27 cellular contexts compared by ENCODE assay signal in the genomic region with DNA sequence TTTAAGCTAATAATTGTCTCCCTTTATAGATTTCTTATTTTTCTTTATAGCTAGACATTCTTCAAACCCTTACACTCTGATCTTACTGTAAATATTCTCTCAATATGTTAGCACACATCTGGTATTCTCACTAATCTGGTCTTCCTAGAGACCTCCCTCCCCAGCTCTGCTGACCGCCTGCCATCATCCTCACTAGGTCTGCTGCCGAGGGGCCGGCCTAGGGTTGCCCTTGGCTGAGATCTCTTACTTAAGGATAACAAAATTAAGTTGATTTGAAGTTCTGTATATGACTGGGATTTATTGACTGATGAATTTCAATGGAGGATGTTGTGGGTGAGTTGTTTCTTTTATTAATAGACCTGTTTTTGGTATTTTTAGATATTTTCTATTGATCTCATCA.
A peak's percentile ranks its signal among the peaks of the same experiment; 100 is the strongest.
DNase-seq lines count a peak whose midpoint lies in the region; ATAC-seq and TF ChIP-seq lines count a peak whose summit lies in the region.
"Had no signal": no experiment of that assay in that cellular context is flagged by ENCODE, and none has a peak within 500 bp of the region (broad histone marks: within the 10 kb centered on the region; RNA-seq: fewer than 3 reads in every experiment).

No MANE protein-coding gene starts in this region.

- no peak for TF ChIP-seq CTCF in IMR-90 (conservative IDR thresholded peaks at IDR 0.05; ENCODE audit: low read depth, low read length)
- TF ChIP-seq CTCF in testis (IDR thresholded peaks at IDR 0.05): no peak

- H3K36me3 ChIP-seq in IMR-90 (ENCODE audit: control insufficient read depth, insufficient read depth, low read length) (no peaks in the 10 kb centered on the region), testis (ENCODE audit: low read depth, missing control alignments) (no peaks in the 10 kb centered on the region)
- H3K36me3 ChIP-seq: BE2C; BLaER1; BLaER1 treated with 17β-estradiol and CSF1 and Interleukin-3, amounts not matched to agents 10 nM and 100 nM had no signal

- dilution Hi-C loops in IMR-90 (cut with HindIII; ENCODE audit: low sequenced_read_pairs, unreplicated experiment): no loop called here

- no TSS peak for BruUV-seq in IMR-90 (replicated peaks; lab: Mats Ljungman, UMichigan)

- H2BK15ac ChIP-seq in IMR-90 (ENCODE audit: low read depth, low read length): no peak overlapping the region

- H4K5ac ChIP-seq in IMR-90 (ENCODE audit: low read depth, low read length): no peak overlapping the region

- H3K18ac ChIP-seq in IMR-90 (ENCODE audit: low read depth, low read length): no peak overlapping the region

- no peaks in the 10 kb centered on the region for H3K79me1 ChIP-seq in IMR-90 (ENCODE audit: low read depth in 1 of 2, low read length in 2 of 2)

- H3K56ac ChIP-seq in IMR-90 (ENCODE audit: extremely low read depth, insufficient read depth, low read length): no peak overlapping the region

- H3K9me3 ChIP-seq in IMR-90 (ENCODE audit: control insufficient read depth, insufficient read depth, low read length): no peaks in the 10 kb centered on the region
- no peaks in the 10 kb centered on the region for H3K9me3 ChIP-seq in testis
- H3K9me3 ChIP-seq: A549, BE2C, Caco-2 had no signal

- H2AK9ac ChIP-seq in IMR-90 (replicated peaks; ENCODE audit: low read depth, low read length, poor library complexity): no peak overlapping the region

- no CpG with 5 or more reads among the region's 3 CpGs for WGBS in IMR-90 (ENCODE audit: extremely low coverage in 2 of 2, insufficient read length in 1 of 2), 2 experiments
- 97 to 98% methylated on average over 3 of the region's 3 CpGs for WGBS in testis, 2 donors

- POLR2A ChIA-PET in IMR-90 (lab: Charles Lee; ENCODE audit: unreplicated experiment): no interaction called here

- no peak overlapping the region for H2AK5ac ChIP-seq in IMR-90 (ENCODE audit: low read depth, low read length)

- H3K4me2 ChIP-seq in IMR-90 (ENCODE audit: low read depth, low read length): no peak overlapping the region
- H3K4me2 ChIP-seq: A549; BLaER1; BLaER1 treated with 17β-estradiol and CSF1 and Interleukin-3, amounts not matched to agents 10 nM and 100 nM had no signal

- H2BK20ac ChIP-seq in IMR-90 (ENCODE audit: low read depth, low read length): no peak overlapping the region

- H4K20me1 ChIP-seq in IMR-90 (ENCODE audit: insufficient read depth, low read length): no peaks in the 10 kb centered on the region
- H4K20me1 ChIP-seq: BLaER1; BLaER1 treated with 17β-estradiol and CSF1 and Interleukin-3, amounts not matched to agents 10 nM and 100 nM had no signal

- DNase-seq in IMR-90 (no peak), testis (no peak)
- DNase-seq: 8988T; ACHN; AML-193; BE2C; C1 segment of cervical spinal cord; Caco-2; Calu3; CD4-positive, alpha-beta memory T cell; CD4-positive, alpha-beta T cell; CD4-positive, CD25-positive, alpha-beta regulatory T cell; CD8-positive, alpha-beta memory T cell; CD8-positive, alpha-beta T cell; COR-L47; DMS 273 treated with DMSO at 0.1 percent for 48 hours; DMS153; DMS53; DMS79; DMS79 treated with DMSO at 0.1 percent for 48 hours; DND-41; EL had no signal

- TF ChIP-seq RAD21 in IMR-90 (IDR thresholded peaks at IDR 0.05; ENCODE audit: low read length): no peak

- no peak for ATAC-seq in IMR-90 (ENCODE audit: low read depth)
- ATAC-seq: A549; CD8-positive, alpha-beta T cell had no signal

- H2AFZ ChIP-seq in IMR-90 (replicated peaks; ENCODE audit: low read length, poor library complexity): no peak overlapping the region

- no peak overlapping the region for H3K9ac ChIP-seq in IMR-90 (ENCODE audit: low read depth, low read length)
- H3K9ac ChIP-seq: BLaER1; BLaER1 treated with 17β-estradiol and CSF1 and Interleukin-3, amounts not matched to agents 10 nM and 100 nM had no signal

- H3K9me1 ChIP-seq in IMR-90 (ENCODE audit: insufficient read depth, low read length): 0 out of 2 replicates have a peak, but pooled peaks cover 3% of the 10 kb centered on the region

- H3K4me3 ChIP-seq in IMR-90 (ENCODE audit: insufficient read depth, low read depth, low read length) (no peak overlapping the region), testis (no peak overlapping the region)
- H3K4me3 ChIP-seq: A549; BLaER1; BLaER1 treated with 17β-estradiol and CSF1 and Interleukin-3, amounts not matched to agents 10 nM and 100 nM had no signal

- CTCF ChIA-PET in IMR-90 (lab: Yijun Ruan, JAX): no interaction called here

- no peak overlapping the region for H3K23ac ChIP-seq in IMR-90 (ENCODE audit: low read depth, low read length)

- H3K14ac ChIP-seq in IMR-90 (replicated peaks; ENCODE audit: low read depth, low read length): no peak overlapping the region

- in situ Hi-C loops in IMR-90 (cut with MboI; ENCODE audit: low sequenced_read_pairs): no loop called here

- TF ChIP-seq POLR2A in IMR-90 (IDR thresholded peaks at IDR 0.05; ENCODE audit: low read depth, low read length) (no peak), testis (IDR thresholded peaks at IDR 0.05) (no peak)

- H2BK120ac ChIP-seq in IMR-90 (ENCODE audit: low read depth, low read length): no peak overlapping the region

- no peak overlapping the region for H4K91ac ChIP-seq in IMR-90 (ENCODE audit: insufficient read depth, low read depth, low read length)

- intact Hi-C loops in IMR-90 (cut with micrococcal nuclease): no loop called here
- intact Hi-C loops in testis (cut with DNase I; ENCODE audit: low total_unique reads): no loop called here

- H2BK5ac ChIP-seq in IMR-90 (ENCODE audit: low read depth, low read length, poor library complexity, severe bottlenecking): no peak overlapping the region

- no peak overlapping the region for H3K27ac ChIP-seq in IMR-90 (ENCODE audit: insufficient read depth, low read length)
- H3K27ac ChIP-seq in testis: no peak overlapping the region
- H3K27ac ChIP-seq: 22Rv1; A549; BLaER1; BLaER1 treated with 17β-estradiol and CSF1 and Interleukin-3, amounts not matched to agents 10 nM and 100 nM; C4-2B had no signal

- H3K4me1 ChIP-seq in IMR-90 (ENCODE audit: control insufficient read depth, insufficient read depth, low read length): 0 out of 2 replicates have a peak, but pooled peaks cover 1% of the 10 kb centered on the region
- no peaks in the 10 kb centered on the region for H3K4me1 ChIP-seq in testis
- H3K4me1 ChIP-seq: A549; BE2C; BLaER1; BLaER1 treated with 17β-estradiol and CSF1 and Interleukin-3, amounts not matched to agents 10 nM and 100 nM; Caco-2 had no signal

- H4K8ac ChIP-seq in IMR-90 (ENCODE audit: low read depth in 2 of 2, low read length in 2 of 2): no peak overlapping the region

- H3K27me3 ChIP-seq in IMR-90 (ENCODE audit: control insufficient read depth, insufficient read depth, low read length) (no peaks in the 10 kb centered on the region), testis (no peaks in the 10 kb centered on the region)
- H3K27me3 ChIP-seq: BE2C; BLaER1; BLaER1 treated with 17β-estradiol and CSF1 and Interleukin-3, amounts not matched to agents 10 nM and 100 nM had no signal

- peak overlapping the region; percentile 65; the same call in 1 of the 2 replicates for H3K4ac ChIP-seq in IMR-90 (ENCODE audit: low read depth, low read length)

TF ChIP-seq in IMR-90, 13 proteins besides CTCF, POLR2A, EP300 and RAD21:
- no peak for TF ChIP-seq CEBPB (IDR thresholded peaks at IDR 0.05; ENCODE audit: low read depth, low read length)
- no peak for TF ChIP-seq MAFK (IDR thresholded peaks at IDR 0.05; ENCODE audit: low read depth, low read length)
- no peak for TF ChIP-seq MXI1 (IDR thresholded peaks at IDR 0.05; ENCODE audit: borderline replicate concordance, low read depth, low read length)
- TF ChIP-seq, protein P1, sequence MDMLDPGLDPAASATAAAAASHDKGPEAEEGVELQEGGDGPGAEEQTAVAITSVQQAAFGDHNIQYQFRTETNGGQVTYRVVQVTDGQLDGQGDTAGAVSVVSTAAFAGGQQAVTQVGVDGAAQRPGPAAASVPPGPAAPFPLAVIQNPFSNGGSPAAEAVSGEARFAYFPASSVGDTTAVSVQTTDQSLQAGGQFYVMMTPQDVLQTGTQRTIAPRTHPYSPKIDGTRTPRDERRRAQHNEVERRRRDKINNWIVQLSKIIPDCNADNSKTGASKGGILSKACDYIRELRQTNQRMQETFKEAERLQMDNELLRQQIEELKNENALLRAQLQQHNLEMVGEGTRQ (IDR thresholded peaks at IDR 0.05; ENCODE audit: low read depth, low read length): no peak
- no peak for TF ChIP-seq BHLHE40 (IDR thresholded peaks at IDR 0.05; ENCODE audit: low read depth, low read length)
- no peak for TF ChIP-seq RFX5 (IDR thresholded peaks at IDR 0.05; ENCODE audit: low read depth, low read length)
